Comparison of ENCODE assay signal across 10 cellular contexts in genomic region chr7:27169658-27170493, GRCh38. TPM values are rescaled to one million over a fixed set of nuclear protein-coding genes. Genes with fewer than 3 reads are reported as not detected.
A peak's percentile ranks its signal among the peaks of the same experiment; 100 is the strongest.
DNase-seq lines count a peak whose midpoint lies in the region; ATAC-seq and TF ChIP-seq lines count a peak whose summit lies in the region.
"Had no signal": no experiment of that assay in that cellular context is flagged by ENCODE, and none has a peak within 500 bp of the region (broad histone marks: within the 10 kb centered on the region; RNA-seq: fewer than 3 reads in every experiment).

No MANE protein-coding gene starts in this region.

- no peak for TF ChIP-seq CTCF in RWPE1 (conservative IDR thresholded peaks at IDR 0.05; ENCODE audit: low read depth)

- WGBS in urinary bladder = 3% methylated on average over 49 of the region's 49 CpGs

- CTCF ChIA-PET in RWPE1 (lab: Yijun Ruan, JAX) = interaction anchor here (0.7 to 4.1 kb wide), 3 partner anchors 10 to 605 kb away, joined by 3 to 30 read pairs (median 3); no protein-coding TSS in a partner anchor

- ATAC-seq in Right ventricle myocardium inferior (no peak), left colon (peak; percentile 1), GM19455 (IDR thresholded peaks at IDR 0.05; ENCODE audit: unreplicated experiment) (no peak)

- intact Hi-C loops in Right ventricle myocardium inferior (cut with DNase I) = loop anchor here (10.0 kb wide), 1 partner anchor 1285 kb away; no protein-coding TSS in a partner anchor
- intact Hi-C loops in cardiac septum (cut with DNase I) = loop anchor here (10.0 kb wide), 1 partner anchor 1305 kb away; no protein-coding TSS in a partner anchor
- intact Hi-C loops in left colon (cut with DNase I, micrococcal nuclease) = loop anchor here in 1 of 2 donors (10.0 kb wide), 1 partner anchor 1315 kb away; no protein-coding TSS in a partner anchor

- H3K27ac ChIP-seq in RWPE1 (peak overlapping the region; percentile 96), urinary bladder (ENCODE audit: low read depth) (peak overlapping the region; percentile 98)

- POLR2A ChIA-PET in RWPE1 (lab: Yijun Ruan, JAX; ENCODE audit: low non-redundant PET) = no interaction called here

- no peaks in the 10 kb centered on the region for H3K4me1 ChIP-seq in urinary bladder (ENCODE audit: insufficient read depth)

- peak overlapping the region; percentile 57 for H3K4me3 ChIP-seq in urinary bladder (ENCODE audit: low read depth, low read length)

- peak; percentile 31 for DNase-seq in Right ventricle myocardium inferior (ENCODE audit: missing footprints)
- no peak for DNase-seq in cardiac septum (ENCODE audit: low spot score)
- no peak for DNase-seq in RWPE1 (ENCODE audit: low spot score)
- DNase-seq in left colon = peak; percentile 51
- no peak for DNase-seq in hippocampal formation (lab: John Stamatoyannopoulos, UW)
- DNase-seq in NCI-H82 treated with DMSO at 0.1 percent for 48 hours (lab: John Stamatoyannopoulos, UW; ENCODE audit: unreplicated experiment) = no peak

- H3K36me3 ChIP-seq in urinary bladder (ENCODE audit: insufficient read depth) = peaks cover 2% of the 10 kb centered on the region

RNA-seq across cellular contexts. Expression of gene HOXA10, which starts 4.2 kb away (rescaled TPM):
- total RNA-seq in Right ventricle myocardium inferior (not detected), cardiac septum (not detected), left colon (10 to 100 TPM; 23.4 to 30.0 TPM), urinary bladder (23.2 TPM)
- 44.9 TPM for polyA plus RNA-seq in urinary bladder
- total RNA-seq: temporal lobe had no signal

RNA-seq across cellular contexts. Expression of gene HOXA9, which starts 4.5 kb away (rescaled TPM):
- total RNA-seq in Right ventricle myocardium inferior (not detected), cardiac septum (not detected), left colon (10 to 100 TPM; 18.0 to 28.6 TPM), urinary bladder (19.8 TPM)
- 20.5 TPM for polyA plus RNA-seq in urinary bladder

RNA-seq across cellular contexts. Expression of gene HOXA7, which starts 13.4 kb away (rescaled TPM):
- total RNA-seq in Right ventricle myocardium inferior (not detected), cardiac septum (not detected), left colon (10 to 100 TPM; 30.2 to 38.9 TPM), urinary bladder (3.7 TPM)
- 14.2 TPM for polyA plus RNA-seq in urinary bladder
- total RNA-seq: temporal lobe had no signal

RNA-seq across cellular contexts. Expression of gene HOXA11, which starts 15.2 kb away (rescaled TPM):
- not detected for total RNA-seq in Right ventricle myocardium inferior
- total RNA-seq in cardiac septum = not detected
- 1 to 10 TPM; 3.1 to 6.1 TPM for total RNA-seq in left colon
- 9.3 TPM for total RNA-seq in urinary bladder
- 39.1 TPM for polyA plus RNA-seq in urinary bladder
- total RNA-seq: lung microvascular endothelial cell, temporal lobe had no signal

RNA-seq across cellular contexts. Expression of gene HOXA3, which starts 17.5 kb away (rescaled TPM):
- total RNA-seq in Right ventricle myocardium inferior = not detected
- total RNA-seq in cardiac septum = 0.40 TPM
- total RNA-seq in left colon = 10 to 100 TPM; 16.4 to 23.2 TPM
- total RNA-seq in urinary bladder = 9.0 TPM
- 11.4 TPM for polyA plus RNA-seq in urinary bladder
- total RNA-seq: temporal lobe had no signal

Comparison
In these comparisons a context has a peak if more than half of its experiments do, and no peak if none do; other contexts are left out.
1. DNase-seq: peak in Right ventricle myocardium inferior (single experiment) and left colon (2 of 2); none in cardiac septum (single experiment), RWPE1 (single experiment), hippocampal formation (0 of 2) and NCI-H82 treated with DMSO at 0.1 percent for 48 hours (single experiment).
2. RNA of gene HOXA10, which starts 4.2 kb away (total RNA-seq): 23.4 to 30.0 TPM in left colon and 23.2 TPM in urinary bladder (single experiment); not detected in cardiac septum (single experiment) and not detected in Right ventricle myocardium inferior (single experiment); every median in the first group is over 10 times any median in the second.
3. RNA of gene HOXA9, which starts 4.5 kb away (total RNA-seq): 18.0 to 28.6 TPM in left colon and 19.8 TPM in urinary bladder (single experiment); not detected in cardiac septum (single experiment) and not detected in Right ventricle myocardium inferior (single experiment); every median in the first group is over 10 times any median in the second.